Comparison of ENCODE assay signal across 12 cellular contexts in genomic region chr3:191269289-191270085, GRCh38. TPM values are rescaled to one million over a fixed set of nuclear protein-coding genes. Genes with fewer than 3 reads are reported as not detected.
DNase-seq lines count a peak whose midpoint lies in the region; ATAC-seq and TF ChIP-seq lines count a peak whose summit lies in the region.
"Had no signal": no experiment of that assay in that cellular context is flagged by ENCODE, and none has a peak within 500 bp of the region (broad histone marks: within the 10 kb centered on the region; RNA-seq: fewer than 3 reads in every experiment).

No MANE protein-coding gene starts in this region.

- peaks cover 6% of the 10 kb centered on the region for H3K36me3 Mint-ChIP-seq in memory B cell
- H3K36me3 Mint-ChIP-seq: brain had no signal

- no peaks in the 10 kb centered on the region for H3K27me3 Mint-ChIP-seq in memory B cell

- H3K4me3 Mint-ChIP-seq in memory B cell: peak overlapping the region; percentile 70
- H3K4me3 Mint-ChIP-seq: brain had no signal

- H3K27ac Mint-ChIP-seq in memory B cell: peak overlapping the region; percentile 93
- H3K27ac Mint-ChIP-seq: brain had no signal

- peaks cover 6% of the 10 kb centered on the region for H3K9me3 Mint-ChIP-seq in memory B cell

- DNase-seq in memory B cell (ENCODE audit: low spot score in 2 of 2) (no peak), HT-29 (ENCODE audit: low spot score) (no peak), Ammon's horn (ENCODE audit: low spot score) (no peak)
- DNase-seq in effector CD8-positive, alpha-beta T cell (lab: John Stamatoyannopoulos, UW): no peak
- DNase-seq: DMS79 treated with DMSO at 0.1 percent for 48 hours, mesendoderm, right lobe of liver had no signal

- peaks cover 24% of the 10 kb centered on the region for H3K4me1 Mint-ChIP-seq in memory B cell

- ATAC-seq in GM19043 (IDR thresholded peaks at IDR 0.05; ENCODE audit: low read depth, unreplicated experiment): peak; percentile 65
- ATAC-seq in HG02610 (IDR thresholded peaks at IDR 0.05; ENCODE audit: unreplicated experiment): peak; percentile 88
- ATAC-seq in HG03469 (IDR thresholded peaks at IDR 0.05; ENCODE audit: unreplicated experiment): peak; percentile 64
- ATAC-seq in memory B cell (ENCODE audit: low read depth): peak; percentile 77
- ATAC-seq in SK-N-SH treated with all-trans-retinoic acid at 6 μM for 48 hours: no peak
- ATAC-seq: right lobe of liver had no signal

TF ChIP-seq in SK-N-SH treated with all-trans-retinoic acid at 6 μM for 48 hours, 23 proteins besides CTCF, POLR2A, EP300 and RAD21:
- TF ChIP-seq ARNTL (CRISPR knock-in tag; IDR thresholded peaks at IDR 0.05; ENCODE audit: borderline replicate concordance, low read depth): no peak
- TF ChIP-seq ISL1 (CRISPR knock-in tag; IDR thresholded peaks at IDR 0.05): no peak
- TF ChIP-seq, protein P1, sequence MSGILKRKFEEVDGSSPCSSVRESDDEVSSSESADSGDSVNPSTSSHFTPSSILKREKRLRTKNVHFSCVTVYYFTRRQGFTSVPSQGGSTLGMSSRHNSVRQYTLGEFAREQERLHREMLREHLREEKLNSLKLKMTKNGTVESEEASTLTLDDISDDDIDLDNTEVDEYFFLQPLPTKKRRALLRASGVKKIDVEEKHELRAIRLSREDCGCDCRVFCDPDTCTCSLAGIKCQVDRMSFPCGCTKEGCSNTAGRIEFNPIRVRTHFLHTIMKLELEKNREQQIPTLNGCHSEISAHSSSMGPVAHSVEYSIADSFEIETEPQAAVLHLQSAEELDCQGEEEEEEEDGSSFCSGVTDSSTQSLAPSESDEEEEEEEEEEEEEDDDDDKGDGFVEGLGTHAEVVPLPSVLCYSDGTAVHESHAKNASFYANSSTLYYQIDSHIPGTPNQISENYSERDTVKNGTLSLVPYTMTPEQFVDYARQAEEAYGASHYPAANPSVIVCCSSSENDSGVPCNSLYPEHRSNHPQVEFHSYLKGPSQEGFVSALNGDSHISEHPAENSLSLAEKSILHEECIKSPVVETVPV (CRISPR knock-in tag; IDR thresholded peaks at IDR 0.05): no peak
- no peak for TF ChIP-seq GLIS3 (CRISPR knock-in tag; IDR thresholded peaks at IDR 0.05)
- TF ChIP-seq OSR1 (CRISPR knock-in tag; IDR thresholded peaks at IDR 0.05): no peak
- TF ChIP-seq POU6F1 (CRISPR knock-in tag; IDR thresholded peaks at IDR 0.05; ENCODE audit: borderline replicate concordance, low read depth): no peak
- TF ChIP-seq ZNF8 (CRISPR knock-in tag; IDR thresholded peaks at IDR 0.05): no peak
- TF ChIP-seq ZFP3 (CRISPR knock-in tag; IDR thresholded peaks at IDR 0.05): no peak
- no peak for TF ChIP-seq RARB (CRISPR knock-in tag; IDR thresholded peaks at IDR 0.05)
- no peak for TF ChIP-seq ZNF565 (CRISPR knock-in tag; conservative IDR thresholded peaks at IDR 0.05; ENCODE audit: low read depth)
- TF ChIP-seq PPARA (CRISPR knock-in tag; IDR thresholded peaks at IDR 0.05; ENCODE audit: borderline replicate concordance): no peak
- TF ChIP-seq ESRRG (CRISPR knock-in tag; IDR thresholded peaks at IDR 0.05): no peak
- TF ChIP-seq CSDC2 (CRISPR knock-in tag; IDR thresholded peaks at IDR 0.05): no peak
- TF ChIP-seq BACH2 (CRISPR knock-in tag; IDR thresholded peaks at IDR 0.05; ENCODE audit: borderline replicate concordance): no peak
- TF ChIP-seq TCF4 (CRISPR knock-in tag; IDR thresholded peaks at IDR 0.05; ENCODE audit: borderline replicate concordance): no peak
- TF ChIP-seq ZC3H10 (CRISPR knock-in tag; IDR thresholded peaks at IDR 0.05): no peak
TF ChIP-seq in SK-N-SH treated with all-trans-retinoic acid at 6 μM for 48 hours: peak in this region for 0.

RNA-seq across cellular contexts. Expression of gene CCDC50, which starts 59.7 kb away (rescaled TPM):
- total RNA-seq in HT-29 (2014; rRNA removed; shearing (Covaris generic)): 27.9 and 42.2 TPM in 2 replicates
